In the genomic region with DNA sequence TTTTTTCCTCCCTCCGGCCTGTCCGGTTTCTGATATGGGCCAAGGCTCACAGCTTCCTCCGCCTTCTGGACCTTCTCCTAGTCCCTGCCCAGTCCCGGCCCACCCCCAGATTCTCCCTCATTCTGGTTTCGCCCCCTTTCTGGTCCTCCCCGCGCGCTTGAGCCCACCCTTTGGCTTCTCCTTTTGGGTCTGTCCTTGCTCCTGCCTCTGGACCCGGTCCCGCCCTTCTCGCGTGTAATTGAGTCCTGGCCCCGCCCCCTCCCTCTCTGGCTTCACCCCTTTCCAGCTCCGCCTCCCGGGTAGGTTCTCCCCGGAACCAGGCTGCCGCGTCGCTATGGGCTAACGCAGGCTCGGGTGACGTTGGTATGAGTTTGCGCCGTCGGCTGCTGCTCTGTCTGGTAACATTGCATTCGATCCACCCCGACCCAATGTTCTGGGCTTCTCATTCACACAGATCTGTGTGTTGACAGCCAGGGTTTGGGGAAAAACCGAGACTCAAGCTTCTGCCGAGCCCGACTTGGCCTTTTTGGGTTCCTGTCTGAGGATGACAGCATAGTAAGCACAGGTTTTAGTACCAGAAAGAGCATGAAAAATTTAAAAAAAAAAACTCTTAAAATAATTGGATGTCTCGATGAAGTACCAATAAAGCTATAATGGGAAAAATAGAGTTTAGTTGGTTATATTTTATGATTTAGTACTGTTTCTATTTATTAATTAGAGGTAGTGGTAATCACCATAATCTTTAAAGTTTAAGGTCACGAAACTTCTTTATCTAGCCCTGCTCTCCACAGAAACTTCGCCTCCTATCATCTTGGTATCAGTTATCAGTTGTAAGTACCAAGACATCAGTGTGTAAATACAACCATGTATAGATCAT, we compare ENCODE assay signal across 1 cellular context.
A peak's percentile ranks its signal among the peaks of the same experiment; 100 is the strongest.
TF ChIP-seq lines count a peak whose summit lies in the region.

No MANE protein-coding gene starts in this region.

TF ChIP-seq in K562, 482 proteins besides CTCF, POLR2A, EP300 and RAD21 (continued from another document and continues in another):
- TF ChIP-seq CHD7 (IDR thresholded peaks at IDR 0.05; ENCODE audit: low read depth, low read length) (no peak), SP1 (CRISPR knock-in tag; IDR thresholded peaks at IDR 0.05) (no peak), ZNF609 (CRISPR knock-in tag; IDR thresholded peaks at IDR 0.05; ENCODE audit: borderline replicate concordance) (0 out of 2 replicates have a peak, but pooled peaks have one; percentile 65), EP400 (IDR thresholded peaks at IDR 0.05) (peak; percentile 64; the same call in 1 of the 2 replicates), SOX6 (IDR thresholded peaks at IDR 0.05) (peak; percentile 18; the same call in 1 of the 2 replicates), MTA2 (IDR thresholded peaks at IDR 0.05; ENCODE audit: low read depth) (0 out of 2 replicates have a peak, but pooled peaks have one; percentile 14), PCBP1 (IDR thresholded peaks at IDR 0.05; ENCODE audit: low read depth, low read length, poor library complexity, severe bottlenecking) (peak; percentile 18), RFX5 (IDR thresholded peaks at IDR 0.05; ENCODE audit: low read depth, low read length) (no peak), NR1H2 (CRISPR knock-in tag; IDR thresholded peaks at IDR 0.05) (no peak), ZNF133 (CRISPR knock-in tag; IDR thresholded peaks at IDR 0.05) (no peak), GABPA (tag; conservative IDR thresholded peaks at IDR 0.05; ENCODE audit: low read depth) (peak; percentile 41; the same call in 1 of the 2 replicates), FOXJ2 (tag; IDR thresholded peaks at IDR 0.05) (no peak), CBFA2T3 (IDR thresholded peaks at IDR 0.05) (no peak), WHSC1 (IDR thresholded peaks at IDR 0.05; ENCODE audit: low read length) (no peak), MTA1 (IDR thresholded peaks at IDR 0.05; ENCODE audit: borderline replicate concordance) (0 out of 2 replicates have a peak, but pooled peaks have one; percentile 41), POLR2B (IDR thresholded peaks at IDR 0.05; ENCODE audit: low read depth, partially characterized antibody) (peak; percentile 87), RBBP5 (IDR thresholded peaks at IDR 0.05; ENCODE audit: borderline replicate concordance, insufficient read depth, low read length, poor library complexity, severe bottlenecking) (peak; percentile 46), ZNF551 (CRISPR knock-in tag; IDR thresholded peaks at IDR 0.05) (no peak), CCNT2 (IDR thresholded peaks at IDR 0.05; ENCODE audit: borderline replicate concordance, extremely low read depth, insufficient read length, low read depth, low read length) (peak; percentile 41), JUND (IDR thresholded peaks at IDR 0.05; ENCODE audit: borderline replicate concordance, low read depth, low read length) (peak; percentile 12; the same call in 1 of the 2 replicates), JUND (tag; IDR thresholded peaks at IDR 0.05; ENCODE audit: borderline replicate concordance, low read depth, low read length) (peak; percentile 59; the same call in 1 of the 3 replicates), MTA3 (IDR thresholded peaks at IDR 0.05; ENCODE audit: borderline replicate concordance) (peak; percentile 67; the same call in 1 of the 2 replicates), KLF16 (IDR thresholded peaks at IDR 0.05) (no peak), ZNF212 (CRISPR knock-in tag; IDR thresholded peaks at IDR 0.05) (no peak), KDM2B (CRISPR knock-in tag; IDR thresholded peaks at IDR 0.05) (no peak), ZNF175 (CRISPR knock-in tag; IDR thresholded peaks at IDR 0.05; ENCODE audit: low read depth) (peak; percentile 72; the same call in 1 of the 2 replicates), CXXC5 (CRISPR knock-in tag; IDR thresholded peaks at IDR 0.05) (peak; percentile 57), TOE1 (IDR thresholded peaks at IDR 0.05; ENCODE audit: borderline replicate concordance) (peak; percentile 61; the same call in 1 of the 2 replicates), TOE1 (CRISPR knock-in tag; IDR thresholded peaks at IDR 0.05; ENCODE audit: borderline replicate concordance, low read depth) (no peak), TCF7L2 (IDR thresholded peaks at IDR 0.05; ENCODE audit: low read depth, low read length) (no peak)
- TF ChIP-seq, protein P1, sequence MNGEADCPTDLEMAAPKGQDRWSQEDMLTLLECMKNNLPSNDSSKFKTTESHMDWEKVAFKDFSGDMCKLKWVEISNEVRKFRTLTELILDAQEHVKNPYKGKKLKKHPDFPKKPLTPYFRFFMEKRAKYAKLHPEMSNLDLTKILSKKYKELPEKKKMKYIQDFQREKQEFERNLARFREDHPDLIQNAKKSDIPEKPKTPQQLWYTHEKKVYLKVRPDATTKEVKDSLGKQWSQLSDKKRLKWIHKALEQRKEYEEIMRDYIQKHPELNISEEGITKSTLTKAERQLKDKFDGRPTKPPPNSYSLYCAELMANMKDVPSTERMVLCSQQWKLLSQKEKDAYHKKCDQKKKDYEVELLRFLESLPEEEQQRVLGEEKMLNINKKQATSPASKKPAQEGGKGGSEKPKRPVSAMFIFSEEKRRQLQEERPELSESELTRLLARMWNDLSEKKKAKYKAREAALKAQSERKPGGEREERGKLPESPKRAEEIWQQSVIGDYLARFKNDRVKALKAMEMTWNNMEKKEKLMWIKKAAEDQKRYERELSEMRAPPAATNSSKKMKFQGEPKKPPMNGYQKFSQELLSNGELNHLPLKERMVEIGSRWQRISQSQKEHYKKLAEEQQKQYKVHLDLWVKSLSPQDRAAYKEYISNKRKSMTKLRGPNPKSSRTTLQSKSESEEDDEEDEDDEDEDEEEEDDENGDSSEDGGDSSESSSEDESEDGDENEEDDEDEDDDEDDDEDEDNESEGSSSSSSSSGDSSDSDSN (IDR thresholded peaks at IDR 0.05; ENCODE audit: borderline replicate concordance in 1 of 2, low read depth in 2 of 2, low read length in 2 of 2), result peak in 1 of 2 experiments; percentile 82; a peak in 2 of 4 replicates
- TF ChIP-seq, protein P2, sequence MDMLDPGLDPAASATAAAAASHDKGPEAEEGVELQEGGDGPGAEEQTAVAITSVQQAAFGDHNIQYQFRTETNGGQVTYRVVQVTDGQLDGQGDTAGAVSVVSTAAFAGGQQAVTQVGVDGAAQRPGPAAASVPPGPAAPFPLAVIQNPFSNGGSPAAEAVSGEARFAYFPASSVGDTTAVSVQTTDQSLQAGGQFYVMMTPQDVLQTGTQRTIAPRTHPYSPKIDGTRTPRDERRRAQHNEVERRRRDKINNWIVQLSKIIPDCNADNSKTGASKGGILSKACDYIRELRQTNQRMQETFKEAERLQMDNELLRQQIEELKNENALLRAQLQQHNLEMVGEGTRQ (CRISPR knock-in tag; IDR thresholded peaks at IDR 0.05), result no peak
- TF ChIP-seq, protein P3, sequence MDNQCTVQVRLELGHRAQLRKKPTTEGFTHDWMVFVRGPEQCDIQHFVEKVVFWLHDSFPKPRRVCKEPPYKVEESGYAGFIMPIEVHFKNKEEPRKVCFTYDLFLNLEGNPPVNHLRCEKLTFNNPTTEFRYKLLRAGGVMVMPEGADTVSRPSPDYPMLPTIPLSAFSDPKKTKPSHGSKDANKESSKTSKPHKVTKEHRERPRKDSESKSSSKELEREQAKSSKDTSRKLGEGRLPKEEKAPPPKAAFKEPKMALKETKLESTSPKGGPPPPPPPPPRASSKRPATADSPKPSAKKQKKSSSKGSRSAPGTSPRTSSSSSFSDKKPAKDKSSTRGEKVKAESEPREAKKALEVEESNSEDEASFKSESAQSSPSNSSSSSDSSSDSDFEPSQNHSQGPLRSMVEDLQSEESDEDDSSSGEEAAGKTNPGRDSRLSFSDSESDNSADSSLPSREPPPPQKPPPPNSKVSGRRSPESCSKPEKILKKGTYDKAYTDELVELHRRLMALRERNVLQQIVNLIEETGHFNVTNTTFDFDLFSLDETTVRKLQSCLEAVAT (IDR thresholded peaks at IDR 0.05), result peak in 1 of 2 experiments; percentile 41; a peak in 1 of 4 replicates
